ENCODE assay signal across 8 cellular contexts in the genomic region with DNA sequence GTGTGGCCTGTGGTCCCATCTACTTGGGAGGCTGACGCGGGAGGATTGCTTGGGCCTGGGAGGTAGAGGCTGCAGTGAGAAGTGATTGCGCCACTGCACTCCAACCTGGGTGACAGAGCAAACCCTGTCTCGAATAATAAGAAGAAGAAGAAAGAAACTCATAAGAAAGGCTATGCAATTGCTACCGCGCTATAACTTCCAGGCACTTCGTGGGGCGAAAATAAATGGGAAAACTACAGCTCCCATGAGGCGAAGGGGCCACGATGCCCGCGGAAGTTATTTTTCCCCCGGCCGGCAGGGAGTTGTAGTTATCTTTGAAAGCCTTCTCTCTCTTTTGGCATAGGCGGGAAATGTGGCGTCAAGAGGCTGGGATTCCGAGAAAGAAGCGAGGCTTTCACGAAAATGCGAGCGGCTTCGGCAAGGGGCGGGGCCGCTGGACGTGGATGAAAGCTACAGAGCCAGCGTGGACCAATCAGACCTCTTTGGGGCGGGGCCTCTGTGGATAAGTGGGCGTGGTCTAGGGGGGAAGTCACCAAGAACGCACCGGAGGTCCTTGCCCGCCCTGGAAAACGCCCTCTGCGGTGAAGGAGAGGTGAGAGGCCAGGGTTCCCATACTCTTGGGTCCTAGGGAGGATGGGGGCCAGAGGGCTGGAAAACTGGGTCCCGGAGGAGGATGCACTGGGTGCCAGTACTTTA. TPM values are rescaled to one million over a fixed set of nuclear protein-coding genes. Genes with fewer than 3 reads are reported as not detected.
DNase-seq lines count a peak whose midpoint lies in the region; ATAC-seq and TF ChIP-seq lines count a peak whose summit lies in the region.

Gene NUCB1 (plus strand): TSS at position 532 of the 696 bp plus-strand sequence. CDS start 485 bp downstream, outside the sequence.

- peak within 1 kb of the TSS; percentile 93 for H3K4me3 Mint-ChIP-seq in activated CD4-positive, alpha-beta T cell treated with anti-CD3 and anti-CD28 coated beads, Interleukin-2, amount 10 ng/mL, durations not matched to agents 7 days and 5 days

- peaks cover 1% of the 10 kb centered on the region for H3K27me3 Mint-ChIP-seq in activated CD4-positive, alpha-beta T cell treated with anti-CD3 and anti-CD28 coated beads, Interleukin-2, amount 10 ng/mL, durations not matched to agents 7 days and 5 days

- ATAC-seq in HG03469 (IDR thresholded peaks at IDR 0.05; ENCODE audit: unreplicated experiment) (peak; percentile 56), left colon (peak; percentile 98)

- CTCF ChIA-PET in activated CD4-positive, alpha-beta T cell treated with anti-CD3 and anti-CD28 coated beads, Interleukin-2, amount 10 ng/mL, durations not matched to agents 7 days and 5 days (lab: Charles Lee): interaction anchor here (0.8 to 1.3 kb wide), 6 partner anchors 15 to 254 kb away, joined by 3 to 6 read pairs (median 3); partner anchors contain the start of genes CA11 and PPP1R15A

- intact Hi-C loops in left colon (cut with DNase I, micrococcal nuclease): no loop called here

- H3K4me1 Mint-ChIP-seq in activated CD4-positive, alpha-beta T cell treated with anti-CD3 and anti-CD28 coated beads, Interleukin-2, amount 10 ng/mL, durations not matched to agents 7 days and 5 days: peaks cover 49% of the 10 kb centered on the region

- no peaks in the 10 kb centered on the region for H3K9me3 Mint-ChIP-seq in activated CD4-positive, alpha-beta T cell treated with anti-CD3 and anti-CD28 coated beads, Interleukin-2, amount 10 ng/mL, durations not matched to agents 7 days and 5 days

- H3K4me3 ChIP-seq in coronary artery: peak within 1 kb of the TSS; percentile 78

- TF ChIP-seq CTCF in coronary artery (IDR thresholded peaks at IDR 0.05): no peak

- peak within 1 kb of the TSS; percentile 80 to 86 for H3K27ac ChIP-seq in coronary artery

- H3K36me3 Mint-ChIP-seq in activated CD4-positive, alpha-beta T cell treated with anti-CD3 and anti-CD28 coated beads, Interleukin-2, amount 10 ng/mL, durations not matched to agents 7 days and 5 days (ENCODE audit: low read depth): peaks cover 31% of the 10 kb centered on the region

- DNase-seq in AML-193 (lab: John Stamatoyannopoulos, UW): peak; percentile 95 to 97
- DNase-seq in GM19238 (ENCODE audit: insufficient read length, low spot score): peak; percentile 99
- DNase-seq in NCI-H69 (lab: John Stamatoyannopoulos, UW): peak; percentile 99
- DNase-seq in activated CD4-positive, alpha-beta T cell treated with anti-CD3 and anti-CD28 coated beads, Interleukin-2, amount 10 ng/mL, durations not matched to agents 7 days and 5 days: peak; percentile 100
- peak; percentile 100 for DNase-seq in coronary artery (ENCODE audit: low spot score)
- DNase-seq in left colon: peak; percentile 99
- DNase-seq in stimulated activated CD4-positive, alpha-beta T cell treated with anti-CD3 and anti-CD28 coated beads, Interleukin-1b, Interleukin-23, amount 100 ng/mL, for 48 hours: peak; percentile 99

- peak within 1 kb of the TSS; percentile 97 for H3K27ac Mint-ChIP-seq in activated CD4-positive, alpha-beta T cell treated with anti-CD3 and anti-CD28 coated beads, Interleukin-2, amount 10 ng/mL, durations not matched to agents 7 days and 5 days

- POLR2A ChIA-PET in activated CD4-positive, alpha-beta T cell treated with anti-CD3 and anti-CD28 coated beads, Interleukin-2, amount 10 ng/mL, durations not matched to agents 7 days and 5 days (lab: Charles Lee): interaction anchor here (0.7 kb wide), 1 partner anchor 110 kb away, joined by 4 read pairs; no protein-coding TSS in a partner anchor

RNA-seq across cellular contexts. Expression of gene NUCB1, which starts in this region (rescaled TPM):
- 100 to 1,000 TPM; 231 to 251 TPM for total RNA-seq in activated CD4-positive, alpha-beta T cell treated with anti-CD3 and anti-CD28 coated beads, Interleukin-2, amount 10 ng/mL, durations not matched to agents 7 days and 5 days
- 100 to 1,000 TPM; 207 to 210 TPM for total RNA-seq in left colon

Comparison
In these comparisons a context has a peak if more than half of its experiments do, and no peak if none do; other contexts are left out.
1. Peak in every context shown above with its lines: DNase-seq, ATAC-seq, H3K4me3 ChIP-seq and H3K27ac ChIP-seq.